16 cellular contexts compared by ENCODE assay signal in genomic region chr9:110197330-110198187, GRCh38. TPM values are rescaled to one million over a fixed set of nuclear protein-coding genes. Genes with fewer than 3 reads are reported as not detected.
A peak's percentile ranks its signal among the peaks of the same experiment; 100 is the strongest.
DNase-seq lines count a peak whose midpoint lies in the region; ATAC-seq and TF ChIP-seq lines count a peak whose summit lies in the region.
"Had no signal": no experiment of that assay in that cellular context is flagged by ENCODE, and none has a peak within 500 bp of the region (broad histone marks: within the 10 kb centered on the region; RNA-seq: fewer than 3 reads in every experiment).

No MANE protein-coding gene starts in this region.

- H3K9me3 ChIP-seq in right cardiac atrium (ENCODE audit: control insufficient read depth, low read length), result no peaks in the 10 kb centered on the region
- H3K9me3 ChIP-seq: prostate gland had no signal

- TF ChIP-seq CTCF in astrocyte of the cerebellum (IDR thresholded peaks at IDR 0.05; ENCODE audit: low read depth, low read length, missing control alignments), result peak; percentile 23

- intact Hi-C loops in right cardiac atrium (cut with DNase I) (no loop called here), sciatic nerve (cut with DNase I) (no loop called here)

- DNase-seq in EH (ENCODE audit: low read depth) (peak; percentile 36), astrocyte of the cerebellum (ENCODE audit: low read depth) (no peak), right cardiac atrium (no peak), sciatic nerve (ENCODE audit: low spot score) (peak; percentile 46), cerebellar nuclear complex (lab: John Stamatoyannopoulos, UW) (no peak), substantia nigra (lab: John Stamatoyannopoulos, UW) (no peak)
- no peak for DNase-seq in stimulated activated CD4-positive, alpha-beta T cell treated with anti-CD3 and anti-CD28 coated beads, Interleukin-1b, Interleukin-23, amount 100 ng/mL, for 48 hours
- DNase-seq: CD4-positive, alpha-beta T cell; effector CD4-positive, alpha-beta T cell; GDM1; Kasumi-1; NCI-H1930; stimulated activated naive CD8-positive, alpha-beta T cell treated with anti-CD3 and anti-CD28 coated beads, Interleukin-15, amount 100 ng/mL, for 72 hours; WERI-Rb-1 had no signal

- no peaks in the 10 kb centered on the region for H3K4me1 ChIP-seq in right cardiac atrium (ENCODE audit: control insufficient read depth, insufficient read depth, low read length)
- H3K4me1 ChIP-seq: prostate gland had no signal

- H3K27me3 ChIP-seq in right cardiac atrium (ENCODE audit: control insufficient read depth, insufficient read depth), result no peaks in the 10 kb centered on the region

- H3K4me3 ChIP-seq in astrocyte of the cerebellum (ENCODE audit: low read depth, low read length), result no peak overlapping the region
- no peak overlapping the region for H3K4me3 ChIP-seq in right cardiac atrium (ENCODE audit: low read length)
- H3K4me3 ChIP-seq: prostate gland had no signal

- in situ Hi-C loops in astrocyte of the cerebellum (cut with HindIII; ENCODE audit: low sequenced_read_pairs), result no loop called here

- WGBS in right cardiac atrium, result 66% methylated on average over 11 of the region's 11 CpGs

- ATAC-seq in right cardiac atrium, result peak; percentile 61 to 74
- peak; percentile 59 for ATAC-seq in sciatic nerve
- no peak for ATAC-seq in GM19324 (IDR thresholded peaks at IDR 0.05; ENCODE audit: low FRiP score, unreplicated experiment)
- ATAC-seq: stimulated activated naive CD8-positive, alpha-beta T cell treated with anti-CD3 and anti-CD28 coated beads, Interleukin-15, amount 100 ng/mL, for 72 hours had no signal

- no peak overlapping the region for H3K27ac ChIP-seq in right cardiac atrium (ENCODE audit: low read length)
- no peak overlapping the region for H3K27ac ChIP-seq in substantia nigra (ENCODE audit: low read depth, low read length, poor library complexity, severe bottlenecking)
- H3K27ac ChIP-seq: prostate gland, WERI-Rb-1 had no signal

RNA-seq across cellular contexts. Expression of gene C9orf152, which starts 10.4 kb away (rescaled TPM):
- total RNA-seq in right cardiac atrium, result not detected
- not detected for polyA plus RNA-seq in right cardiac atrium
- total RNA-seq in sciatic nerve, result not detected
- total RNA-seq: CD4-positive, alpha-beta T cell had no signal

RNA-seq across cellular contexts. Expression of gene TXN, which starts 58.7 kb away (rescaled TPM):
- total RNA-seq in right cardiac atrium (10 to 100 TPM; 59.0 to 78.5 (median 64.6) TPM), sciatic nerve (144 TPM)
- 95.1 TPM for polyA plus RNA-seq in right cardiac atrium

Comparison
In these comparisons a context has a peak if more than half of its experiments do, and no peak if none do; other contexts are left out.
1. DNase-seq: peak in EH (single experiment) and sciatic nerve (single experiment); none in astrocyte of the cerebellum (single experiment), right cardiac atrium (0 of 3), cerebellar nuclear complex (0 of 2), substantia nigra (0 of 49) and stimulated activated CD4-positive, alpha-beta T cell treated with anti-CD3 and anti-CD28 coated beads, Interleukin-1b, Interleukin-23, amount 100 ng/mL, for 48 hours (single experiment).